2 cellular contexts compared by ENCODE assay signal in the genomic region with DNA sequence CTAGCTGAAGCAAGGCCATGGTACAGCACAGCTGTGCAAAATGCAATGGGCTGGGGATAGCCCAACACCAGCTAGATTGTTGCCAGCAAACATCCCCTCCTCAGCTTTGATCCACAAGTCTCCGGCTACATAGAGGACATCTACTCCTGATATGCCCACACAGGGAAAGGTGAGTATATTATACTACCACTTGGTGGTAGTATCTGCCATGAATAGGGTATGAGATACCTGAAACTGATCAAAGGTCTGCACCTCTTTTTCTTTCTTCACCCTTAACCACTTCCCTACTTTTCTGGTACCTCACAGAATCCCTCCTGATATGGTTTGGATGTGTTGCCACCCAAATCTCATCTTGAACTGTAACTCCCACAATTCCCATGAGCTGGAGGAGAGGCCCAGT.
TF ChIP-seq lines count a peak whose summit lies in the region.

No MANE protein-coding gene starts in this region.

TF ChIP-seq in liver, 16 proteins besides CTCF, POLR2A, EP300 and RAD21:
- TF ChIP-seq HNF4A (conservative IDR thresholded peaks at IDR 0.05) (no peak), JUND (IDR thresholded peaks at IDR 0.05) (no peak), NR2F2 (IDR thresholded peaks at IDR 0.05) (no peak), TAF1 (conservative IDR thresholded peaks at IDR 0.05) (no peak), SP1 (IDR thresholded peaks at IDR 0.05) (no peak), YY1 (IDR thresholded peaks at IDR 0.05) (no peak), FOXA2 (IDR thresholded peaks at IDR 0.05) (no peak), EGR1 (IDR thresholded peaks at IDR 0.05; ENCODE audit: low read depth in 2 of 2) (no peak), RXRA (IDR thresholded peaks at IDR 0.05) (no peak), GABPA (IDR thresholded peaks at IDR 0.05 in 1 of 2, conservative IDR thresholded peaks at IDR 0.05 in 1 of 2) (no peak), HNF4G (IDR thresholded peaks at IDR 0.05) (no peak), FOXA1 (IDR thresholded peaks at IDR 0.05) (no peak)
- TF ChIP-seq, protein P1, sequence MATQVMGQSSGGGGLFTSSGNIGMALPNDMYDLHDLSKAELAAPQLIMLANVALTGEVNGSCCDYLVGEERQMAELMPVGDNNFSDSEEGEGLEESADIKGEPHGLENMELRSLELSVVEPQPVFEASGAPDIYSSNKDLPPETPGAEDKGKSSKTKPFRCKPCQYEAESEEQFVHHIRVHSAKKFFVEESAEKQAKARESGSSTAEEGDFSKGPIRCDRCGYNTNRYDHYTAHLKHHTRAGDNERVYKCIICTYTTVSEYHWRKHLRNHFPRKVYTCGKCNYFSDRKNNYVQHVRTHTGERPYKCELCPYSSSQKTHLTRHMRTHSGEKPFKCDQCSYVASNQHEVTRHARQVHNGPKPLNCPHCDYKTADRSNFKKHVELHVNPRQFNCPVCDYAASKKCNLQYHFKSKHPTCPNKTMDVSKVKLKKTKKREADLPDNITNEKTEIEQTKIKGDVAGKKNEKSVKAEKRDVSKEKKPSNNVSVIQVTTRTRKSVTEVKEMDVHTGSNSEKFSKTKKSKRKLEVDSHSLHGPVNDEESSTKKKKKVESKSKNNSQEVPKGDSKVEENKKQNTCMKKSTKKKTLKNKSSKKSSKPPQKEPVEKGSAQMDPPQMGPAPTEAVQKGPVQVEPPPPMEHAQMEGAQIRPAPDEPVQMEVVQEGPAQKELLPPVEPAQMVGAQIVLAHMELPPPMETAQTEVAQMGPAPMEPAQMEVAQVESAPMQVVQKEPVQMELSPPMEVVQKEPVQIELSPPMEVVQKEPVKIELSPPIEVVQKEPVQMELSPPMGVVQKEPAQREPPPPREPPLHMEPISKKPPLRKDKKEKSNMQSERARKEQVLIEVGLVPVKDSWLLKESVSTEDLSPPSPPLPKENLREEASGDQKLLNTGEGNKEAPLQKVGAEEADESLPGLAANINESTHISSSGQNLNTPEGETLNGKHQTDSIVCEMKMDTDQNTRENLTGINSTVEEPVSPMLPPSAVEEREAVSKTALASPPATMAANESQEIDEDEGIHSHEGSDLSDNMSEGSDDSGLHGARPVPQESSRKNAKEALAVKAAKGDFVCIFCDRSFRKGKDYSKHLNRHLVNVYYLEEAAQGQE (IDR thresholded peaks at IDR 0.05), result no peak
- TF ChIP-seq, protein P2, sequence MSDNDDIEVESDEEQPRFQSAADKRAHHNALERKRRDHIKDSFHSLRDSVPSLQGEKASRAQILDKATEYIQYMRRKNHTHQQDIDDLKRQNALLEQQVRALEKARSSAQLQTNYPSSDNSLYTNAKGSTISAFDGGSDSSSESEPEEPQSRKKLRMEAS (IDR thresholded peaks at IDR 0.05), result no peak
- TF ChIP-seq, protein P3, sequence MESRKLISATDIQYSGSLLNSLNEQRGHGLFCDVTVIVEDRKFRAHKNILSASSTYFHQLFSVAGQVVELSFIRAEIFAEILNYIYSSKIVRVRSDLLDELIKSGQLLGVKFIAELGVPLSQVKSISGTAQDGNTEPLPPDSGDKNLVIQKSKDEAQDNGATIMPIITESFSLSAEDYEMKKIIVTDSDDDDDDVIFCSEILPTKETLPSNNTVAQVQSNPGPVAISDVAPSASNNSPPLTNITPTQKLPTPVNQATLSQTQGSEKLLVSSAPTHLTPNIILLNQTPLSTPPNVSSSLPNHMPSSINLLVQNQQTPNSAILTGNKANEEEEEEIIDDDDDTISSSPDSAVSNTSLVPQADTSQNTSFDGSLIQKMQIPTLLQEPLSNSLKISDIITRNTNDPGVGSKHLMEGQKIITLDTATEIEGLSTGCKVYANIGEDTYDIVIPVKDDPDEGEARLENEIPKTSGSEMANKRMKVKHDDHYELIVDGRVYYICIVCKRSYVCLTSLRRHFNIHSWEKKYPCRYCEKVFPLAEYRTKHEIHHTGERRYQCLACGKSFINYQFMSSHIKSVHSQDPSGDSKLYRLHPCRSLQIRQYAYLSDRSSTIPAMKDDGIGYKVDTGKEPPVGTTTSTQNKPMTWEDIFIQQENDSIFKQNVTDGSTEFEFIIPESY (IDR thresholded peaks at IDR 0.05), result no peak
- TF ChIP-seq, protein P4, sequence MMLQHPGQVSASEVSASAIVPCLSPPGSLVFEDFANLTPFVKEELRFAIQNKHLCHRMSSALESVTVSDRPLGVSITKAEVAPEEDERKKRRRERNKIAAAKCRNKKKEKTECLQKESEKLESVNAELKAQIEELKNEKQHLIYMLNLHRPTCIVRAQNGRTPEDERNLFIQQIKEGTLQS (IDR thresholded peaks at IDR 0.05), result no peak

TF ChIP-seq in HepG2, 621 proteins besides CTCF, POLR2A, EP300 and RAD21:
- TF ChIP-seq, protein P5, sequence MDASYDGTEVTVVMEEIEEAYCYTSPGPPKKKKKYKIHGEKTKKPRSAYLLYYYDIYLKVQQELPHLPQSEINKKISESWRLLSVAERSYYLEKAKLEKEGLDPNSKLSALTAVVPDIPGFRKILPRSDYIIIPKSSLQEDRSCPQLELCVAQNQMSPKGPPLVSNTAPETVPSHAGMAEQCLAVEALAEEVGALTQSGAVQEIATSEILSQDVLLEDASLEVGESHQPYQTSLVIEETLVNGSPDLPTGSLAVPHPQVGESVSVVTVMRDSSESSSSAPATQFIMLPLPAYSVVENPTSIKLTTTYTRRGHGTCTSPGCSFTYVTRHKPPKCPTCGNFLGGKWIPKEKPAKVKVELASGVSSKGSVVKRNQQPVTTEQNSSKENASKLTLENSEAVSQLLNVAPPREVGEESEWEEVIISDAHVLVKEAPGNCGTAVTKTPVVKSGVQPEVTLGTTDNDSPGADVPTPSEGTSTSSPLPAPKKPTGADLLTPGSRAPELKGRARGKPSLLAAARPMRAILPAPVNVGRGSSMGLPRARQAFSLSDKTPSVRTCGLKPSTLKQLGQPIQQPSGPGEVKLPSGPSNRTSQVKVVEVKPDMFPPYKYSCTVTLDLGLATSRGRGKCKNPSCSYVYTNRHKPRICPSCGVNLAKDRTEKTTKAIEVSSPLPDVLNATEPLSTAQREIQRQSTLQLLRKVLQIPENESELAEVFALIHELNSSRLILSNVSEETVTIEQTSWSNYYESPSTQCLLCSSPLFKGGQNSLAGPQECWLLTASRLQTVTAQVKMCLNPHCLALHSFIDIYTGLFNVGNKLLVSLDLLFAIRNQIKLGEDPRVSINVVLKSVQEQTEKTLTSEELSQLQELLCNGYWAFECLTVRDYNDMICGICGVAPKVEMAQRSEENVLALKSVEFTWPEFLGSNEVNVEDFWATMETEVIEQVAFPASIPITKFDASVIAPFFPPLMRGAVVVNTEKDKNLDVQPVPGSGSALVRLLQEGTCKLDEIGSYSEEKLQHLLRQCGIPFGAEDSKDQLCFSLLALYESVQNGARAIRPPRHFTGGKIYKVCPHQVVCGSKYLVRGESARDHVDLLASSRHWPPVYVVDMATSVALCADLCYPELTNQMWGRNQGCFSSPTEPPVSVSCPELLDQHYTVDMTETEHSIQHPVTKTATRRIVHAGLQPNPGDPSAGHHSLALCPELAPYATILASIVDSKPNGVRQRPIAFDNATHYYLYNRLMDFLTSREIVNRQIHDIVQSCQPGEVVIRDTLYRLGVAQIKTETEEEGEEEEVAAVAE (CRISPR knock-in tag; IDR thresholded peaks at IDR 0.05; ENCODE audit: borderline replicate concordance), result no peak
- TF ChIP-seq SRSF9 (IDR thresholded peaks at IDR 0.05; ENCODE audit: borderline replicate concordance, insufficient read depth, low read depth, low read length, poor library complexity, severe bottlenecking), result no peak
- no peak for TF ChIP-seq XBP1 (CRISPR knock-in tag; IDR thresholded peaks at IDR 0.05)
- no peak for TF ChIP-seq ZMYM2 (CRISPR knock-in tag; IDR thresholded peaks at IDR 0.05)
- TF ChIP-seq, protein P6, sequence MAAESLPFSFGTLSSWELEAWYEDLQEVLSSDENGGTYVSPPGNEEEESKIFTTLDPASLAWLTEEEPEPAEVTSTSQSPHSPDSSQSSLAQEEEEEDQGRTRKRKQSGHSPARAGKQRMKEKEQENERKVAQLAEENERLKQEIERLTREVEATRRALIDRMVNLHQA (CRISPR knock-in tag; IDR thresholded peaks at IDR 0.05), result no peak
- no peak for TF ChIP-seq GATAD2A (CRISPR knock-in tag; IDR thresholded peaks at IDR 0.05)
- TF ChIP-seq RBAK (CRISPR knock-in tag; IDR thresholded peaks at IDR 0.05), result no peak
- TF ChIP-seq HNRNPLL (IDR thresholded peaks at IDR 0.05; ENCODE audit: low read depth, low read length, poor library complexity, severe bottlenecking), result no peak
- TF ChIP-seq, protein P7, sequence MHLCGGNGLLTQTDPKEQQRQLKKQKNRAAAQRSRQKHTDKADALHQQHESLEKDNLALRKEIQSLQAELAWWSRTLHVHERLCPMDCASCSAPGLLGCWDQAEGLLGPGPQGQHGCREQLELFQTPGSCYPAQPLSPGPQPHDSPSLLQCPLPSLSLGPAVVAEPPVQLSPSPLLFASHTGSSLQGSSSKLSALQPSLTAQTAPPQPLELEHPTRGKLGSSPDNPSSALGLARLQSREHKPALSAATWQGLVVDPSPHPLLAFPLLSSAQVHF (CRISPR knock-in tag; IDR thresholded peaks at IDR 0.05), result no peak
- TF ChIP-seq, protein P8, sequence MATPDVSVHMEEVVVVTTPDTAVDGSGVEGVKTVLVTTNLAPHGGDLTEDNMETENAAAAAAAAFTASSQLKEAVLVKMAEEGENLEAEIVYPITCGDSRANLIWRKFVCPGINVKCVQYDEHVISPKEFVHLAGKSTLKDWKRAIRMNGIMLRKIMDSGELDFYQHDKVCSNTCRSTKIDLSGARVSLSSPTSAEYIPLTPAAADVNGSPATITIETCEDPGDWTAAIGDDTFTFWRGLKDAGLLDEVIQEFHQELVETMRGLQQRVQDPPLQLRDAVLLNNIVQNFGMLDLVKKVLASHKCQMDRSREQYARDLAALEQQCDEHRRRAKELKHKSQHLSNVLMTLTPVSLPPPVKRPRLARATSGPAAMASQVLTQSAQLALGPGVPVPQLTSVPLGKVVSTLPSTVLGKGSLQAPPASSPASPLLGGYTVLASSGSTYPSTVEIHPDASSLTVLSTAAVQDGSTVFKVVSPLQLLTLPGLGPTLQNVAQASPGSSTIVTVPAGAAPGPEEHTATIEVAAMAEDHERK (CRISPR knock-in tag; IDR thresholded peaks at IDR 0.05; ENCODE audit: low read depth), result no peak
- no peak for TF ChIP-seq HNRNPL (IDR thresholded peaks at IDR 0.05; ENCODE audit: low read depth, low read length)
- no peak for TF ChIP-seq NFRKB (IDR thresholded peaks at IDR 0.05)
- TF ChIP-seq JUNB (CRISPR knock-in tag; IDR thresholded peaks at IDR 0.05; ENCODE audit: borderline replicate concordance), result no peak
- TF ChIP-seq, protein P9, sequence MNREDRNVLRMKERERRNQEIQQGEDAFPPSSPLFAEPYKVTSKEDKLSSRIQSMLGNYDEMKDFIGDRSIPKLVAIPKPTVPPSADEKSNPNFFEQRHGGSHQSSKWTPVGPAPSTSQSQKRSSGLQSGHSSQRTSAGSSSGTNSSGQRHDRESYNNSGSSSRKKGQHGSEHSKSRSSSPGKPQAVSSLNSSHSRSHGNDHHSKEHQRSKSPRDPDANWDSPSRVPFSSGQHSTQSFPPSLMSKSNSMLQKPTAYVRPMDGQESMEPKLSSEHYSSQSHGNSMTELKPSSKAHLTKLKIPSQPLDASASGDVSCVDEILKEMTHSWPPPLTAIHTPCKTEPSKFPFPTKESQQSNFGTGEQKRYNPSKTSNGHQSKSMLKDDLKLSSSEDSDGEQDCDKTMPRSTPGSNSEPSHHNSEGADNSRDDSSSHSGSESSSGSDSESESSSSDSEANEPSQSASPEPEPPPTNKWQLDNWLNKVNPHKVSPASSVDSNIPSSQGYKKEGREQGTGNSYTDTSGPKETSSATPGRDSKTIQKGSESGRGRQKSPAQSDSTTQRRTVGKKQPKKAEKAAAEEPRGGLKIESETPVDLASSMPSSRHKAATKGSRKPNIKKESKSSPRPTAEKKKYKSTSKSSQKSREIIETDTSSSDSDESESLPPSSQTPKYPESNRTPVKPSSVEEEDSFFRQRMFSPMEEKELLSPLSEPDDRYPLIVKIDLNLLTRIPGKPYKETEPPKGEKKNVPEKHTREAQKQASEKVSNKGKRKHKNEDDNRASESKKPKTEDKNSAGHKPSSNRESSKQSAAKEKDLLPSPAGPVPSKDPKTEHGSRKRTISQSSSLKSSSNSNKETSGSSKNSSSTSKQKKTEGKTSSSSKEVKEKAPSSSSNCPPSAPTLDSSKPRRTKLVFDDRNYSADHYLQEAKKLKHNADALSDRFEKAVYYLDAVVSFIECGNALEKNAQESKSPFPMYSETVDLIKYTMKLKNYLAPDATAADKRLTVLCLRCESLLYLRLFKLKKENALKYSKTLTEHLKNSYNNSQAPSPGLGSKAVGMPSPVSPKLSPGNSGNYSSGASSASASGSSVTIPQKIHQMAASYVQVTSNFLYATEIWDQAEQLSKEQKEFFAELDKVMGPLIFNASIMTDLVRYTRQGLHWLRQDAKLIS (CRISPR knock-in tag; IDR thresholded peaks at IDR 0.05), result no peak
